1 cellular context compared by ENCODE assay signal in the genomic region with DNA sequence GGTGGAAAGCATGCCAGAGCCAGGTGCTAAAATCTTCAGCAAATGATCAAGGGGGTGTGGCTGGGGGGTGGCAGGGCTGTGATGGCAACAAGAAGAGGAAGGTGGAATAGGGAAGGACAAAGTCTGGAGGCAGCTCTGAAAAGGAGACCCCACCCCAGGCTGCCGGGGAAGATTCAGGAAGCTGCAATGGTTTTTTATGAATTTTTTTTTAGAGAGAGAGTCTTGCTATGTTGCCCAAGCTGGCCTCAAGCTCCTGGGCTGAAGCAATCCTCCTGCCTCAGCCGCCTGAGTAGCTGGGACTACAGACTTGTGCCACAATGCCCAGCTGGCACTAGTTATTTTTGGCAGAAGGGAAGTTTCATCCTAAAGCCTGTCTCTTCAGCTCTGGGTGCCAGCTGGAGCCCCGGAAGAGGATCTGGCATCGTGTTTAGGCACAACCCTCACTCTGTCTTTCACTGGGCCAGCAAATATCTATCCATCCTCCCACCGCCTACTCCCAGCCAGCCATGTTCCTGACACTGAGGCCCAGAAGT.
TF ChIP-seq lines count a peak whose summit lies in the region.

No MANE protein-coding gene starts in this region.

TF ChIP-seq in SK-N-SH treated with all-trans-retinoic acid at 6 μM for 48 hours, 23 proteins besides CTCF, POLR2A, EP300 and RAD21 (continued from another document):
- no peak for TF ChIP-seq ARNTL (CRISPR knock-in tag; IDR thresholded peaks at IDR 0.05; ENCODE audit: borderline replicate concordance, low read depth)
- TF ChIP-seq GLIS3 (CRISPR knock-in tag; IDR thresholded peaks at IDR 0.05), result no peak
- no peak for TF ChIP-seq SNAI2 (CRISPR knock-in tag; IDR thresholded peaks at IDR 0.05)
- TF ChIP-seq ZNF565 (CRISPR knock-in tag; conservative IDR thresholded peaks at IDR 0.05; ENCODE audit: low read depth), result no peak
